29 cellular contexts compared by ENCODE assay signal in the genomic region with DNA sequence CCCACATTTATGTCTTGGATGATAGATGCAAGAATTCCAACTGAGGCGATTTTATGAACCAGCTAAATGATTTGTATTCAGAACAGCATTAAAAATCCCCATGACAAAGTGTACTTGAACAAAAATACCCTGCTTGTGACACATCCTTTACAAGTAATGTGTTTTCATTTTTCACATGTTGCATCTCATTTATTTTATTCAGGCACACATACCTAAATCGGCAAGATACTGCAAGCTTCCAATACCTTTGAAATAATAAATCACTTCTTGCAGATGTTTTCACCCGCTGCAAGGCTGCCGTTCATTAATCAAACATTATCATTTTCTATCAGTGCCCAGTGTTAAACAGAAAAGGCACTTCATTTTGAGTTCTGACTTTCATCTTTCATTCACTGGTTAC.
"Had no signal": no experiment of that assay in that cellular context is flagged by ENCODE, and none has a peak within 500 bp of the region (broad histone marks: within the 10 kb centered on the region; RNA-seq: fewer than 3 reads in every experiment).

No MANE protein-coding gene starts in this region.

- H3K36me3 Mint-ChIP-seq: neural progenitor cell; stimulated activated effector memory CD8-positive, alpha-beta T cell treated with anti-CD3 and anti-CD28 coated beads, Interleukin-12 subunit alpha, Interleukin-12 subunit beta, amount 100 ng/mL, for 72 hours had no signal

- ATAC-seq: natural killer cell; psoas muscle; right cardiac atrium; right lobe of liver; stimulated activated effector memory CD8-positive, alpha-beta T cell treated with anti-CD3 and anti-CD28 coated beads, Interleukin-12 subunit alpha, Interleukin-12 subunit beta, amount 100 ng/mL, for 72 hours; stimulated activated naive B cell treated with anti-CD40 and anti-IgM and Interleukin-4, amounts not matched to agents 10 μg/mL and 1 μg/mL and 100 μg/mL, for 72 hours had no signal

- DNase-seq: natural killer cell; occipital lobe; ovary; posterior cingulate gyrus; psoas muscle; right cardiac atrium; right lobe of liver; sigmoid colon; small intestine; stimulated activated CD4-positive, alpha-beta T cell treated with anti-CD3 and anti-CD28 coated beads, Interleukin-15, amount 100 ng/mL, for 24 hours; stimulated activated CD4-positive, alpha-beta T cell treated with anti-CD3 and anti-CD28 coated beads, Interleukin-2, amount 100 ng/mL, for 24 hours; stimulated activated CD4-positive, alpha-beta T cell treated with anti-CD3 and anti-CD28 coated beads, Interleukin-2, amount 100 ng/mL, for 48 hours; stimulated activated CD4-positive, alpha-beta T cell treated with anti-CD3 and anti-CD28 coated beads, Interleukin-4, amount 100 ng/mL, for 24 hours; stimulated activated naive B cell treated with anti-CD40 and anti-IgM and Interleukin-4, amounts not matched to agents 10 μg/mL and 1 μg/mL and 100 μg/mL, for 72 hours; stimulated activated naive CD4-positive, alpha-beta T cell treated with Interleukin-2 at 50 U/mL for 16 hours; stomach; testis; tibial artery; transverse colon; upper lobe of left lung had no signal

- H3K36me3 ChIP-seq: neural progenitor cell, ovary, sigmoid colon, stomach, suprapubic skin, transverse colon, upper lobe of left lung, vagina had no signal

- H3K27ac ChIP-seq: neural progenitor cell, ovary, parathyroid adenoma, psoas muscle, right lobe of liver, sigmoid colon, stomach, suprapubic skin, testis, tibial artery, transverse colon, upper lobe of left lung, vagina had no signal

- H3K9ac ChIP-seq: neural progenitor cell, parathyroid adenoma had no signal

- H3K4me3 Mint-ChIP-seq: natural killer cell; nephron; neural progenitor cell; stimulated activated effector memory CD8-positive, alpha-beta T cell treated with anti-CD3 and anti-CD28 coated beads, Interleukin-12 subunit alpha, Interleukin-12 subunit beta, amount 100 ng/mL, for 72 hours; stimulated activated naive B cell treated with anti-CD40 and anti-IgM and Interleukin-4, amounts not matched to agents 10 μg/mL and 1 μg/mL and 100 μg/mL, for 72 hours; stimulated activated naive CD8-positive, alpha-beta T cell treated with anti-CD3 and anti-CD28 coated beads, Interleukin-15, Interleukin-2, amounts not matched to agents 100 ng/mL and 50 ng/mL, for 24 hours had no signal

- H3K27ac Mint-ChIP-seq: natural killer cell; nephron; neural progenitor cell; progenitor cell of endocrine pancreas; stimulated activated effector memory CD8-positive, alpha-beta T cell treated with anti-CD3 and anti-CD28 coated beads, Interleukin-12 subunit alpha, Interleukin-12 subunit beta, amount 100 ng/mL, for 72 hours; stimulated activated naive B cell treated with anti-CD40 and anti-IgM and Interleukin-4, amounts not matched to agents 10 μg/mL and 1 μg/mL and 100 μg/mL, for 72 hours; stimulated activated naive CD8-positive, alpha-beta T cell treated with anti-CD3 and anti-CD28 coated beads, Interleukin-15, Interleukin-2, amounts not matched to agents 100 ng/mL and 50 ng/mL, for 24 hours had no signal

- H3K4me1 Mint-ChIP-seq: nephron; neural progenitor cell; stimulated activated effector memory CD8-positive, alpha-beta T cell treated with anti-CD3 and anti-CD28 coated beads, Interleukin-12 subunit alpha, Interleukin-12 subunit beta, amount 100 ng/mL, for 72 hours; stimulated activated naive B cell treated with anti-CD40 and anti-IgM and Interleukin-4, amounts not matched to agents 10 μg/mL and 1 μg/mL and 100 μg/mL, for 72 hours had no signal

- FAIRE-seq: urothelium cell line had no signal

- H2AFZ ChIP-seq: neural progenitor cell, parathyroid adenoma had no signal

- H3K4me2 ChIP-seq: neural progenitor cell had no signal

- H3K4me1 ChIP-seq: neural progenitor cell, parathyroid adenoma, psoas muscle, right lobe of liver, sigmoid colon, stomach, suprapubic skin, testis, tibial artery, transverse colon, upper lobe of left lung, vagina had no signal

- H3K4me3 ChIP-seq: neural progenitor cell, ovary, psoas muscle, right lobe of liver, sigmoid colon, stomach, suprapubic skin, testis, tibial artery, transverse colon, upper lobe of left lung, vagina had no signal

- H3K9me3 Mint-ChIP-seq: neural progenitor cell had no signal

- H3K9me3 ChIP-seq: ovary, right lobe of liver, testis, vagina had no signal

- H3K27me3 ChIP-seq: neural progenitor cell, ovary, right lobe of liver, sigmoid colon, stomach, suprapubic skin, testis, tibial artery, transverse colon, upper lobe of left lung, vagina had no signal

- H3K27me3 Mint-ChIP-seq: progenitor cell of endocrine pancreas; stimulated activated naive B cell treated with anti-CD40 and anti-IgM and Interleukin-4, amounts not matched to agents 10 μg/mL and 1 μg/mL and 100 μg/mL, for 72 hours; stimulated activated naive CD8-positive, alpha-beta T cell treated with anti-CD3 and anti-CD28 coated beads, Interleukin-15, Interleukin-2, amounts not matched to agents 100 ng/mL and 50 ng/mL, for 24 hours had no signal

- H3K79me2 ChIP-seq: parathyroid adenoma had no signal
